Comparison of ENCODE assay signal across 8 cellular contexts in the genomic region with DNA sequence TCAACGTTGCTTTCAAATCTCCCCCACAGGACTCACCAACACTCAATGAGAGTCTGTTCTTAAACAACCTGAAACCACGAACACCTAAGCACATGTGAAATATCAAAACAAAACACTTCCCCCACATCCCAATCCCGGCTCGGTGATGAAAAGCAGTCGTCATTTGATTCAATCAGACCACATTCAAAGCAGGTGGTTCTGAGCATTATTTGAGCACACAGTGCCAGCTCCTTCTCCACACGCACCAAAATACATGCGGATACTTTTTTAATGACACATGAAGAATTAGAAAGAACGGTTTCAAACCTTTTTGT.
DNase-seq lines count a peak whose midpoint lies in the region; ATAC-seq and TF ChIP-seq lines count a peak whose summit lies in the region.

No MANE protein-coding gene starts in this region.

- no peak for TF ChIP-seq CTCF in HEK293 (tag by site-specific recombination; IDR thresholded peaks at IDR 0.05)
- no peak for TF ChIP-seq CTCF in brain (conservative IDR thresholded peaks at IDR 0.05)
- TF ChIP-seq CTCF in testis (IDR thresholded peaks at IDR 0.05) = no peak

- no peaks in the 10 kb centered on the region for H3K27me3 Mint-ChIP-seq in brain

- ATAC-seq in GM18499 (IDR thresholded peaks at IDR 0.05; ENCODE audit: insufficient read depth, unreplicated experiment) = peak; percentile 84

- H3K9me3 ChIP-seq in HEK293 (ENCODE audit: control insufficient read depth, insufficient read depth, low read depth, low read length) (no peaks in the 10 kb centered on the region), testis (no peaks in the 10 kb centered on the region)

- H3K36me3 ChIP-seq in HEK293 (ENCODE audit: control insufficient read depth in 2 of 2, insufficient read depth in 1 of 2, low read length in 2 of 2) (no peaks in the 10 kb centered on the region), testis (ENCODE audit: low read depth, missing control alignments) (no peaks in the 10 kb centered on the region)

- DNase-seq in NCI-H1105 treated with DMSO at 0.1 percent for 48 hours (lab: John Stamatoyannopoulos, UW) = peak; percentile 77
- DNase-seq in testis = no peak
- no peak for DNase-seq in GDM1 (lab: John Stamatoyannopoulos, UW)
- no peak for DNase-seq in NCI-H1694 (lab: John Stamatoyannopoulos, UW)
- no peak for DNase-seq in HEK293T (ENCODE audit: extremely low spot score)

- H3K27ac Mint-ChIP-seq in brain = peak overlapping the region; percentile 0 to 85 (median 43)

- peaks cover 33% of the 10 kb centered on the region for H3K4me1 ChIP-seq in HEK293 (ENCODE audit: control insufficient read depth, insufficient read depth, low read length)
- H3K4me1 ChIP-seq in testis = peaks cover 4% of the 10 kb centered on the region

- H3K4me3 ChIP-seq in HEK293 (ENCODE audit: low read depth, low read length) (no peak overlapping the region), testis (no peak overlapping the region)

- H3K27ac ChIP-seq in HEK293 (ENCODE audit: extremely low read depth, low read depth, low read length) (no peak overlapping the region), testis (no peak overlapping the region)

- H3K9me3 Mint-ChIP-seq in brain = no peaks in the 10 kb centered on the region

- POLR2A ChIA-PET in HEK293 (lab: Yijun Ruan, JAX) (no interaction called here), HEK293T (lab: Yijun Ruan, JAX) (no interaction called here)

- CTCF ChIA-PET in HEK293 (lab: Yijun Ruan, JAX) = interaction anchor here (0.9 kb wide), 1 partner anchor 75 kb away, joined by 4 read pairs; no protein-coding TSS in a partner anchor
- CTCF ChIA-PET in HEK293T (lab: Yijun Ruan, JAX) = interaction anchor here (0.6 kb wide), 1 partner anchor 1956 kb away, joined by 3 read pairs; no protein-coding TSS in a partner anchor

- peaks cover 80% of the 10 kb centered on the region for H3K4me1 Mint-ChIP-seq in brain

- no peaks in the 10 kb centered on the region for H3K36me3 Mint-ChIP-seq in brain

- intact Hi-C loops in testis (cut with DNase I; ENCODE audit: low total_unique reads) = no loop called here

- H3K4me3 Mint-ChIP-seq in brain = peak overlapping the region; percentile 3 to 75 (median 47)

- TF ChIP-seq POLR2A in testis (IDR thresholded peaks at IDR 0.05) = no peak

- 72 to 75% methylated on average over 8 of the region's 8 CpGs for WGBS in testis, 2 donors

- H3K27me3 ChIP-seq in testis = no peaks in the 10 kb centered on the region

TF ChIP-seq in HEK293, 187 proteins besides CTCF, POLR2A, EP300 and RAD21:
- TF ChIP-seq ZBTB17 (tag by site-specific recombination; IDR thresholded peaks at IDR 0.05) (0 out of 2 replicates have a peak, but pooled peaks have one; percentile 56), ZNF600 (tag by site-specific recombination; IDR thresholded peaks at IDR 0.05) (no peak), ZNF10 (tag by site-specific recombination; IDR thresholded peaks at IDR 0.05) (no peak), ZNF76 (tag by site-specific recombination; IDR thresholded peaks at IDR 0.05; ENCODE audit: borderline replicate concordance, low read depth) (no peak), ZNF133 (tag by site-specific recombination; IDR thresholded peaks at IDR 0.05) (no peak), ZNF654 (tag by site-specific recombination; IDR thresholded peaks at IDR 0.05; ENCODE audit: low read depth) (no peak)
- TF ChIP-seq, protein P1, sequence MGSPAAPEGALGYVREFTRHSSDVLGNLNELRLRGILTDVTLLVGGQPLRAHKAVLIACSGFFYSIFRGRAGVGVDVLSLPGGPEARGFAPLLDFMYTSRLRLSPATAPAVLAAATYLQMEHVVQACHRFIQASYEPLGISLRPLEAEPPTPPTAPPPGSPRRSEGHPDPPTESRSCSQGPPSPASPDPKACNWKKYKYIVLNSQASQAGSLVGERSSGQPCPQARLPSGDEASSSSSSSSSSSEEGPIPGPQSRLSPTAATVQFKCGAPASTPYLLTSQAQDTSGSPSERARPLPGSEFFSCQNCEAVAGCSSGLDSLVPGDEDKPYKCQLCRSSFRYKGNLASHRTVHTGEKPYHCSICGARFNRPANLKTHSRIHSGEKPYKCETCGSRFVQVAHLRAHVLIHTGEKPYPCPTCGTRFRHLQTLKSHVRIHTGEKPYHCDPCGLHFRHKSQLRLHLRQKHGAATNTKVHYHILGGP (tag by site-specific recombination; IDR thresholded peaks at IDR 0.05) = no peak
TF ChIP-seq in HEK293: peak in this region for 1.

TF ChIP-seq in HEK293T, 16 proteins besides CTCF, POLR2A, EP300 and RAD21:
- no peak for TF ChIP-seq NFRKB (IDR thresholded peaks at IDR 0.05)
- no peak for TF ChIP-seq FOXA1 (IDR thresholded peaks at IDR 0.05)
- TF ChIP-seq TARDBP (IDR thresholded peaks at IDR 0.05) = no peak
- TF ChIP-seq, protein P2, sequence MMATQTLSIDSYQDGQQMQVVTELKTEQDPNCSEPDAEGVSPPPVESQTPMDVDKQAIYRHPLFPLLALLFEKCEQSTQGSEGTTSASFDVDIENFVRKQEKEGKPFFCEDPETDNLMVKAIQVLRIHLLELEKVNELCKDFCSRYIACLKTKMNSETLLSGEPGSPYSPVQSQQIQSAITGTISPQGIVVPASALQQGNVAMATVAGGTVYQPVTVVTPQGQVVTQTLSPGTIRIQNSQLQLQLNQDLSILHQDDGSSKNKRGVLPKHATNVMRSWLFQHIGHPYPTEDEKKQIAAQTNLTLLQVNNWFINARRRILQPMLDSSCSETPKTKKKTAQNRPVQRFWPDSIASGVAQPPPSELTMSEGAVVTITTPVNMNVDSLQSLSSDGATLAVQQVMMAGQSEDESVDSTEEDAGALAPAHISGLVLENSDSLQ (IDR thresholded peaks at IDR 0.05) = no peak
- no peak for TF ChIP-seq ELF4 (IDR thresholded peaks at IDR 0.05)
